Comparison of ENCODE assay signal across 8 cellular contexts in the genomic region with DNA sequence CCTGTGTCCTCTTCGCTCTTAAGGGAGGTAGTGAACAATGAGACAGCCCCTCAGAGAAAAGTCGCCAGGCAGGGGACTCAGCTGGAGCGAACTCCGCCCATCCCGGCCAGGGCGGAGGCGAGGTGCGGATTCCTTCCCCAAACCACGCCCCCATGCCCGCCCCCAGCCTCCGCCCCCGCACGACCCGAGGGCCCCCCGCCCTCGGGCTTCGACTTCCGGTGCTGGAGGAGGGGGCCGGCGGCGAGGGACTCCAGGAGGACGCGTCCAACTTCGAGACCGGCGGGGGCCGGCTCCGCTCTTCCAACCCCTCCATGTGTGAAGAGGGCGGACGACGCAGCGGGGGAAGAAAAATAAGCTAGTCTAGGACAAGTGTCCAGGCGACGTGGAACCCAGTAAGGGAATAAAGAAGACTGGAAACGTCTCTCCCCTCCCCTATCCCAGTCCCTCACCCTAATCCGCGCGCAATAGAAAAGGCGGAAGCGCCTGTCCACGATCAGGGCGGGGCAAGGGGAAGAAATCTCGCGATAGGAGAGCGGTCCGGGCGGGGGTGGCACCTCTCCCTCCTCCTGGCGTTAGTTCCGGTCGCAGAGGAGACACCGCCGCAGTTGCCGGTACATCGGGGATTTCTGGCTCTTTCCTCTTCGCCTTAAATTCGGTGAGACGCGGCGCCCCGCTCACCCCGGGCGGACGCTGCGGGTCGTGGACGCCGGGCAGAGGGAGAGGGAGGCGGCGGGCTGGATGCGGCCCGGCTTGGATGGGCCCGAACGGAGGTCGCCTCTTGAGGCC. TPM values are rescaled to one million over a fixed set of nuclear protein-coding genes. Genes with fewer than 3 reads are reported as not detected.
DNase-seq lines count a peak whose midpoint lies in the region; ATAC-seq, FAIRE-seq and TF ChIP-seq lines count a peak whose summit lies in the region.

BZW1 (plus strand) TSS at position 575 of the 786 bp plus-strand sequence. CDS start 1,308 bp downstream, outside the sequence.

- peak within 1 kb of the TSS; percentile 97 for H3K4me2 ChIP-seq in keratinocyte (ENCODE audit: control insufficient read depth, extremely low read depth, insufficient read depth, low read depth, low read length)

- no peaks in the 10 kb centered on the region for H3K27me3 ChIP-seq in keratinocyte (ENCODE audit: control insufficient read depth, extremely low read depth, insufficient read depth, low read length)

- H3K79me2 ChIP-seq in keratinocyte (ENCODE audit: control insufficient read depth, insufficient read depth, low read length): peaks cover 46% of the 10 kb centered on the region

- ATAC-seq in GM19043 (IDR thresholded peaks at IDR 0.05; ENCODE audit: low read depth, unreplicated experiment): peak; percentile 71
- ATAC-seq in HG03378 (IDR thresholded peaks at IDR 0.05; ENCODE audit: unreplicated experiment): peak; percentile 71

- peak within 1 kb of the TSS; percentile 88 for H3K4me3 ChIP-seq in AG10803 (ENCODE audit: low read length)
- peak within 1 kb of the TSS; percentile 73 to 99 (median 88) for H3K4me3 ChIP-seq in keratinocyte (ENCODE audit: control insufficient read depth in 2 of 3, extremely low read depth in 1 of 3, insufficient read depth in 2 of 3, low read depth in 1 of 3, low read length in 3 of 3)

- dilution Hi-C loops in keratinocyte (cut with MboI; ENCODE audit: extremely low pct_ligation_motif_present, low sequenced_read_pairs): no loop called here

- peak; percentile 36 for FAIRE-seq in keratinocyte (lab: Jason Lieb, UNC)

- H3K27ac ChIP-seq in keratinocyte (ENCODE audit: control insufficient read depth, insufficient read depth, low read length): peak within 1 kb of the TSS; percentile 98

- H3K4me1 ChIP-seq in keratinocyte (ENCODE audit: control insufficient read depth, extremely low read depth, insufficient read depth, low read length): peaks cover 24% of the 10 kb centered on the region

- H2AFZ ChIP-seq in keratinocyte (ENCODE audit: control insufficient read depth, low read length): peak within 1 kb of the TSS; percentile 90

- H4K20me1 ChIP-seq in keratinocyte (ENCODE audit: control insufficient read depth, extremely low read depth, insufficient read depth, low read length): peaks cover 13% of the 10 kb centered on the region

- H3K9me3 ChIP-seq in keratinocyte (ENCODE audit: control insufficient read depth, low read depth, low read length): no peaks in the 10 kb centered on the region

- TF ChIP-seq CTCF in AG10803 (conservative IDR thresholded peaks at IDR 0.05; ENCODE audit: low read length) (no peak), keratinocyte (optimal IDR thresholded peaks at IDR 0.05 in 1 of 3, IDR thresholded peaks at IDR 0.05 in 1 of 3, conservative IDR thresholded peaks at IDR 0.05 in 1 of 3; ENCODE audit: extremely low read depth in 1 of 3, insufficient read depth in 2 of 3, low read length in 3 of 3) (no peak)

- H3K9me1 ChIP-seq in keratinocyte (ENCODE audit: control insufficient read depth, extremely low read depth, insufficient read depth, low read length): no peaks in the 10 kb centered on the region

- peak within 1 kb of the TSS; percentile 98 for H3K9ac ChIP-seq in keratinocyte (ENCODE audit: control insufficient read depth, extremely low read depth, insufficient read depth, low read length)

- peaks cover 14 to 23% of the 10 kb centered on the region in 2 experiments for H3K36me3 ChIP-seq in keratinocyte (ENCODE audit: control insufficient read depth in 2 of 2, extremely low read depth in 1 of 2, insufficient read depth in 2 of 2, low read length in 2 of 2)

- DNase-seq in AG10803 (ENCODE audit: low read depth): peak; percentile 96
- DNase-seq in NCI-H460 (ENCODE audit: extremely low read depth, low read depth): peak; percentile 98
- peak; percentile 97 for DNase-seq in activated CD4-positive, CD25-positive, alpha-beta regulatory T cell treated with anti-CD3 and anti-CD28 coated beads, Interleukin-2, amount 50 U/mL, for 72 hours
- peak; percentile 68 to 89 for DNase-seq in cerebellar nuclear complex (lab: John Stamatoyannopoulos, UW)
- peak; percentile 75 for DNase-seq in keratinocyte (ENCODE audit: low read depth, low spot score)
- DNase-seq in stimulated activated CD4-positive, alpha-beta T cell treated with anti-CD3 and anti-CD28 coated beads, Interleukin-15, amount 100 ng/mL, for 1 hour (ENCODE audit: low read depth in 1 of 2, low spot score in 1 of 2): peak; percentile 91 to 92

RNA-seq across cellular contexts. Expression of gene BZW1, which starts in this region (rescaled TPM):
- total RNA-seq in NCI-H460 (2014; rRNA removed; shearing (Covaris generic)): 1,294 and 1,408 TPM in 2 replicates
- 219 and 338 TPM in 2 replicates for polyA plus RNA-seq in NCI-H460 (2014; cell fraction: nucleus; rRNA removed)
- 297 to 402 TPM (median 326 TPM) in 3 replicates for polyA plus RNA-seq in keratinocyte
- polyA plus RNA-seq in keratinocyte (2011; ENCODE audit: low read depth): 552 TPM
- 254 and 501 TPM in 2 replicates for polyA plus RNA-seq in keratinocyte (2011; cell fraction: cytosol; rRNA removed)
- 251 and 289 TPM in 2 replicates for polyA plus RNA-seq in keratinocyte (2011; cell fraction: nucleus; rRNA removed)
- polyA plus RNA-seq in keratinocyte (2012; ENCODE audit: low replicate concordance): 318 and 409 TPM in 2 replicates
- 283 to 517 TPM (median 357 TPM) in 3 replicates for polyA minus RNA-seq in keratinocyte
- polyA minus RNA-seq in keratinocyte (2011; cell fraction: cytosol; rRNA and poly(A)+ RNA removed): 315 TPM
- polyA minus RNA-seq in keratinocyte (2011; cell fraction: nucleus; rRNA and poly(A)+ RNA removed): 128 and 247 TPM in 2 replicates

Comparison
In these comparisons a context has a peak if more than half of its experiments do, and no peak if none do; other contexts are left out.
1. Peak in every context shown above with its lines: DNase-seq, ATAC-seq, H3K4me3 ChIP-seq and H3K27ac ChIP-seq.